Comparison of ENCODE assay signal across 13 cellular contexts in the genomic region with DNA sequence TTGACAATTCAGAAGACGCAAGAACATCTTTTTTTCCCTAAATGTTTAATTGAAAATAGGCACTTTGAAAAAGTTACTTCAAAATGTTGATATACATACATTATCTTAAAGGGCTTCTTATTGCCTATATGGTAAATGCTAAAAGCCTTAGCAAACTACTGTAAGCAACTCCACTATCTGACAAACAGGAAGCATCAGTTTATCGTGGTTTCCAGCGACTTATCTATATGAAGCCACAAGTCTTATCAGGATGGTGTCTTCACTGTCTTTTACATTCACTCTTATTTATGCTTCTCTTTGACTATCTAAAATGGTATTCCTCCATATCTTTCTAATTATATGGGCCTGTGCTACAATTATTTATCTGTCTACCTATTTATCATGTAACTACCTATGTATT.
"Had no signal": no experiment of that assay in that cellular context is flagged by ENCODE, and none has a peak within 500 bp of the region (broad histone marks: within the 10 kb centered on the region; RNA-seq: fewer than 3 reads in every experiment).

No MANE protein-coding gene starts in this region.

- H3K9me3 Mint-ChIP-seq: activated naive CD8-positive, alpha-beta T cell treated with anti-CD3 and anti-CD28 coated beads, Interleukin-2, amount 10 ng/mL, durations not matched to agents 7 days and 5 days; activated T-cell treated with anti-CD3 and anti-CD28 coated beads, Interleukin-2, amount 50 U/mL, for 72 hours had no signal

- H3K27ac Mint-ChIP-seq: activated naive CD8-positive, alpha-beta T cell treated with anti-CD3 and anti-CD28 coated beads, Interleukin-2, amount 10 ng/mL, durations not matched to agents 7 days and 5 days; activated T-cell treated with anti-CD3 and anti-CD28 coated beads, Interleukin-2, amount 50 U/mL, for 72 hours had no signal

- H3K4me3 ChIP-seq: breast epithelium, left lung, pancreas had no signal

- H3K27me3 Mint-ChIP-seq: activated naive CD8-positive, alpha-beta T cell treated with anti-CD3 and anti-CD28 coated beads, Interleukin-2, amount 10 ng/mL, durations not matched to agents 7 days and 5 days had no signal

- ATAC-seq: activated CD4-positive, CD25-positive, alpha-beta regulatory T cell treated with anti-CD3 and anti-CD28 coated beads, Interleukin-2, amount 50 U/mL, for 24 hours; activated T-cell treated with anti-CD3 and anti-CD28 coated beads, Interleukin-2, amount 50 U/mL, for 72 hours; left lung; pancreas had no signal

- H3K36me3 ChIP-seq: breast epithelium, left lung, pancreas had no signal

- H3K27ac ChIP-seq: breast epithelium, left lung, pancreas had no signal

- H3K4me3 Mint-ChIP-seq: activated naive CD8-positive, alpha-beta T cell treated with anti-CD3 and anti-CD28 coated beads, Interleukin-2, amount 10 ng/mL, durations not matched to agents 7 days and 5 days; activated T-cell treated with anti-CD3 and anti-CD28 coated beads, Interleukin-2, amount 50 U/mL, for 72 hours had no signal

- H3K9me3 ChIP-seq: breast epithelium, left lung, pancreas had no signal

- H3K27me3 ChIP-seq: breast epithelium, left lung, pancreas had no signal

- DNase-seq: activated CD4-positive, alpha-beta T cell treated with anti-CD3 and anti-CD28 coated beads, Interleukin-2, amount 50 U/mL, for 48 hours; activated naive CD8-positive, alpha-beta T cell treated with anti-CD3 and anti-CD28 coated beads, Interleukin-2, amount 10 ng/mL, durations not matched to agents 7 days and 5 days; activated T-cell treated with anti-CD3 and anti-CD28 coated beads, Interleukin-2, amount 50 U/mL, for 72 hours; aorta; foreskin melanocyte; head of caudate nucleus; islet precursor cell; left lung; pancreas; stimulated activated CD4-positive, alpha-beta T cell treated with anti-CD3 and anti-CD28 coated beads, Interleukin-4, amount 100 ng/mL, for 1 hour; stimulated activated CD8-positive, alpha-beta memory T cell treated with anti-CD3 and anti-CD28 coated beads, Interleukin-4, amount 100 ng/mL, for 48 hours had no signal

- H3K4me1 ChIP-seq: breast epithelium, pancreas had no signal
